Comparison of ENCODE assay signal across 2 cellular contexts in the genomic region with DNA sequence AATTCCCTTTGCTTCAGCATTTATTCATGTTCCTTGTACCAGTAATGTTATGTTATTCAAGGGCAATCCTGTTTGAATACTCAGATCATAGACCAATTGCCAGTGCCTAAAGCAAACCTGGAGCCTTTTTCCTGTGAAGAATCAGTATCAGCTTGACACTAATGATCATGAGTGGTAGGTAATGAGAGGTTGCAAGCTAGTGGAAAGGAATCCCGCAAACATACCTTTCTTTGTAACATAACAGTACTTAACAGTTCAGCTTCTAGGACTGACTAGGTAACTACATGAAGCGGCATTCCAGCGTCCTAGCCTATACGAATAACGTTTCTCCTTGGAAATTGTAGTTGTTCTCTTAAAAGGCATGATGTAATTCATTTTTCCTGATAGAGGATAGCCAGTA.
TF ChIP-seq lines count a peak whose summit lies in the region.

No MANE protein-coding gene starts in this region.

TF ChIP-seq in Ishikawa, 13 proteins besides CTCF, POLR2A, EP300 and RAD21 (continued from another document):
- TF ChIP-seq, protein P1, sequence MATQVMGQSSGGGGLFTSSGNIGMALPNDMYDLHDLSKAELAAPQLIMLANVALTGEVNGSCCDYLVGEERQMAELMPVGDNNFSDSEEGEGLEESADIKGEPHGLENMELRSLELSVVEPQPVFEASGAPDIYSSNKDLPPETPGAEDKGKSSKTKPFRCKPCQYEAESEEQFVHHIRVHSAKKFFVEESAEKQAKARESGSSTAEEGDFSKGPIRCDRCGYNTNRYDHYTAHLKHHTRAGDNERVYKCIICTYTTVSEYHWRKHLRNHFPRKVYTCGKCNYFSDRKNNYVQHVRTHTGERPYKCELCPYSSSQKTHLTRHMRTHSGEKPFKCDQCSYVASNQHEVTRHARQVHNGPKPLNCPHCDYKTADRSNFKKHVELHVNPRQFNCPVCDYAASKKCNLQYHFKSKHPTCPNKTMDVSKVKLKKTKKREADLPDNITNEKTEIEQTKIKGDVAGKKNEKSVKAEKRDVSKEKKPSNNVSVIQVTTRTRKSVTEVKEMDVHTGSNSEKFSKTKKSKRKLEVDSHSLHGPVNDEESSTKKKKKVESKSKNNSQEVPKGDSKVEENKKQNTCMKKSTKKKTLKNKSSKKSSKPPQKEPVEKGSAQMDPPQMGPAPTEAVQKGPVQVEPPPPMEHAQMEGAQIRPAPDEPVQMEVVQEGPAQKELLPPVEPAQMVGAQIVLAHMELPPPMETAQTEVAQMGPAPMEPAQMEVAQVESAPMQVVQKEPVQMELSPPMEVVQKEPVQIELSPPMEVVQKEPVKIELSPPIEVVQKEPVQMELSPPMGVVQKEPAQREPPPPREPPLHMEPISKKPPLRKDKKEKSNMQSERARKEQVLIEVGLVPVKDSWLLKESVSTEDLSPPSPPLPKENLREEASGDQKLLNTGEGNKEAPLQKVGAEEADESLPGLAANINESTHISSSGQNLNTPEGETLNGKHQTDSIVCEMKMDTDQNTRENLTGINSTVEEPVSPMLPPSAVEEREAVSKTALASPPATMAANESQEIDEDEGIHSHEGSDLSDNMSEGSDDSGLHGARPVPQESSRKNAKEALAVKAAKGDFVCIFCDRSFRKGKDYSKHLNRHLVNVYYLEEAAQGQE (IDR thresholded peaks at IDR 0.05; ENCODE audit: low read depth) = no peak

TF ChIP-seq in GM12878, 131 proteins besides CTCF, POLR2A, EP300 and RAD21 (continued from another document):
- TF ChIP-seq, protein P2, sequence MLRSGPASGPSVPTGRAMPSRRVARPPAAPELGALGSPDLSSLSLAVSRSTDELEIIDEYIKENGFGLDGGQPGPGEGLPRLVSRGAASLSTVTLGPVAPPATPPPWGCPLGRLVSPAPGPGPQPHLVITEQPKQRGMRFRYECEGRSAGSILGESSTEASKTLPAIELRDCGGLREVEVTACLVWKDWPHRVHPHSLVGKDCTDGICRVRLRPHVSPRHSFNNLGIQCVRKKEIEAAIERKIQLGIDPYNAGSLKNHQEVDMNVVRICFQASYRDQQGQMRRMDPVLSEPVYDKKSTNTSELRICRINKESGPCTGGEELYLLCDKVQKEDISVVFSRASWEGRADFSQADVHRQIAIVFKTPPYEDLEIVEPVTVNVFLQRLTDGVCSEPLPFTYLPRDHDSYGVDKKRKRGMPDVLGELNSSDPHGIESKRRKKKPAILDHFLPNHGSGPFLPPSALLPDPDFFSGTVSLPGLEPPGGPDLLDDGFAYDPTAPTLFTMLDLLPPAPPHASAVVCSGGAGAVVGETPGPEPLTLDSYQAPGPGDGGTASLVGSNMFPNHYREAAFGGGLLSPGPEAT (IDR thresholded peaks at IDR 0.05; ENCODE audit: low read depth) = no peak
- TF ChIP-seq, protein P3, sequence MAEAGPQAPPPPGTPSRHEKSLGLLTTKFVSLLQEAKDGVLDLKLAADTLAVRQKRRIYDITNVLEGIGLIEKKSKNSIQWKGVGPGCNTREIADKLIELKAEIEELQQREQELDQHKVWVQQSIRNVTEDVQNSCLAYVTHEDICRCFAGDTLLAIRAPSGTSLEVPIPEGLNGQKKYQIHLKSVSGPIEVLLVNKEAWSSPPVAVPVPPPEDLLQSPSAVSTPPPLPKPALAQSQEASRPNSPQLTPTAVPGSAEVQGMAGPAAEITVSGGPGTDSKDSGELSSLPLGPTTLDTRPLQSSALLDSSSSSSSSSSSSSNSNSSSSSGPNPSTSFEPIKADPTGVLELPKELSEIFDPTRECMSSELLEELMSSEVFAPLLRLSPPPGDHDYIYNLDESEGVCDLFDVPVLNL (IDR thresholded peaks at IDR 0.05; ENCODE audit: low read depth, low read length) = no peak
- TF ChIP-seq ASH2L (IDR thresholded peaks at IDR 0.05; ENCODE audit: borderline replicate concordance, low read depth) (no peak), PAX8 (IDR thresholded peaks at IDR 0.05) (no peak), SMC3 (IDR thresholded peaks at IDR 0.05; ENCODE audit: borderline replicate concordance, low read length) (no peak), BACH1 (IDR thresholded peaks at IDR 0.05; ENCODE audit: borderline replicate concordance) (no peak), CHD2 (IDR thresholded peaks at IDR 0.05; ENCODE audit: borderline replicate concordance, low read depth, low read length) (no peak), DPF2 (IDR thresholded peaks at IDR 0.05) (no peak), TCF7 (IDR thresholded peaks at IDR 0.05; ENCODE audit: borderline replicate concordance) (no peak), SMAD5 (IDR thresholded peaks at IDR 0.05; ENCODE audit: low read depth) (no peak), NFYA (IDR thresholded peaks at IDR 0.05; ENCODE audit: borderline replicate concordance, low read depth, low read length) (no peak), EZH2 (IDR thresholded peaks at IDR 0.05; ENCODE audit: borderline replicate concordance, control insufficient read depth, low read depth, low read length) (no peak), JUND (IDR thresholded peaks at IDR 0.05; ENCODE audit: low read depth, low read length) (no peak)
- TF ChIP-seq, protein P4, sequence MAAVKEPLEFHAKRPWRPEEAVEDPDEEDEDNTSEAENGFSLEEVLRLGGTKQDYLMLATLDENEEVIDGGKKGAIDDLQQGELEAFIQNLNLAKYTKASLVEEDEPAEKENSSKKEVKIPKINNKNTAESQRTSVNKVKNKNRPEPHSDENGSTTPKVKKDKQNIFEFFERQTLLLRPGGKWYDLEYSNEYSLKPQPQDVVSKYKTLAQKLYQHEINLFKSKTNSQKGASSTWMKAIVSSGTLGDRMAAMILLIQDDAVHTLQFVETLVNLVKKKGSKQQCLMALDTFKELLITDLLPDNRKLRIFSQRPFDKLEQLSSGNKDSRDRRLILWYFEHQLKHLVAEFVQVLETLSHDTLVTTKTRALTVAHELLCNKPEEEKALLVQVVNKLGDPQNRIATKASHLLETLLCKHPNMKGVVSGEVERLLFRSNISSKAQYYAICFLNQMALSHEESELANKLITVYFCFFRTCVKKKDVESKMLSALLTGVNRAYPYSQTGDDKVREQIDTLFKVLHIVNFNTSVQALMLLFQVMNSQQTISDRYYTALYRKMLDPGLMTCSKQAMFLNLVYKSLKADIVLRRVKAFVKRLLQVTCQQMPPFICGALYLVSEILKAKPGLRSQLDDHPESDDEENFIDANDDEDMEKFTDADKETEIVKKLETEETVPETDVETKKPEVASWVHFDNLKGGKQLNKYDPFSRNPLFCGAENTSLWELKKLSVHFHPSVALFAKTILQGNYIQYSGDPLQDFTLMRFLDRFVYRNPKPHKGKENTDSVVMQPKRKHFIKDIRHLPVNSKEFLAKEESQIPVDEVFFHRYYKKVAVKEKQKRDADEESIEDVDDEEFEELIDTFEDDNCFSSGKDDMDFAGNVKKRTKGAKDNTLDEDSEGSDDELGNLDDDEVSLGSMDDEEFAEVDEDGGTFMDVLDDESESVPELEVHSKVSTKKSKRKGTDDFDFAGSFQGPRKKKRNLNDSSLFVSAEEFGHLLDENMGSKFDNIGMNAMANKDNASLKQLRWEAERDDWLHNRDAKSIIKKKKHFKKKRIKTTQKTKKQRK (IDR thresholded peaks at IDR 0.05; ENCODE audit: low read depth, low read length) = no peak
TF ChIP-seq in GM12878: peak in this region for 0.
